9 cellular contexts compared by ENCODE assay signal in the genomic region with DNA sequence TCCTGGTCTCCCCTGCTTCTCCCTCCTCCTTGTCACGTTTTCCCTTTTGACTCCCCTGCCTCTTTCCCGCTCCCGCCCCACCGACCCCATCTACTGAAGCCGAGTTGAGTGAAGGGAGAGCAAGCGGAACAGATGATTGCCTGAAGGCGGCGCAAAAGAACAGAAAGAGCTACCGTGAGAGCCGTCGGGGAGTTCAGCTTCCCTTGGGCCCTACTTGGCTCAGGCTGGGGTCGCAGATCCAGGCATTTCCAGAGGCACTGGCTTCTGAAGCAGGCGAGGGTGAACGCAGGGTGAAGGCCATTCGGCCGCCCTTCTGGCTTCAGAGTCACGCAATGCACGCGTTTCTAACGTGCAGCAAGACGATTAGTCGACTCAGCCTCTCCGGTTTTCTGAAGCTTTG. TPM values are rescaled to one million over a fixed set of nuclear protein-coding genes. Genes with fewer than 3 reads are reported as not detected.
DNase-seq lines count a peak whose midpoint lies in the region; ATAC-seq, FAIRE-seq and TF ChIP-seq lines count a peak whose summit lies in the region.
"Not testable (repeated sequence)": the region's sequence is repeated elsewhere in the genome, so short reads cannot be mapped to it uniquely, and the experiment has no call there.
"Had no signal": no experiment of that assay in that cellular context is flagged by ENCODE, and none has a peak within 500 bp of the region (broad histone marks: within the 10 kb centered on the region; RNA-seq: fewer than 3 reads in every experiment).

No MANE protein-coding gene starts in this region.

- not testable (repeated sequence) for H3K4me2 ChIP-seq in endothelial cell of umbilical vein (ENCODE audit: insufficient read depth, low read length)

- intact Hi-C loops in endothelial cell of umbilical vein (cut with micrococcal nuclease): loop anchor here (1.0 kb wide), 1 partner anchor 14 kb away; no protein-coding TSS in a partner anchor

- POLR2A ChIA-PET in WTC11 (lab: Charles Lee): interaction anchor here (1.1 kb wide), 1 partner anchor 254 kb away, joined by 3 read pairs; no protein-coding TSS in a partner anchor
- POLR2A ChIA-PET in endothelial cell of umbilical vein (lab: Charles Lee): not testable (repeated sequence)

- H3K27me3 Mint-ChIP-seq in WTC11 (ENCODE audit: low read depth): peaks cover 52% of the 10 kb centered on the region
- peaks cover 60% of the 10 kb centered on the region for H3K27me3 Mint-ChIP-seq in neural crest cell (ENCODE audit: low read depth)

- H3K4me3 ChIP-seq in HUES48 (ENCODE audit: low read depth, low read length) (peak overlapping the region; percentile 46; the same call in 1 of the 2 replicates), iPS-20b (ENCODE audit: low read length) (peak overlapping the region; percentile 51; the same call in 1 of the 2 replicates)
- H3K4me3 ChIP-seq in endothelial cell of umbilical vein (replicated peaks in 1 of 3; ENCODE audit: insufficient read depth in 1 of 3, low read depth in 1 of 3, low read length in 3 of 3): not testable (repeated sequence)

- peak; percentile 8 for FAIRE-seq in endothelial cell of umbilical vein (lab: Jason Lieb, UNC)

- H2AFZ ChIP-seq in endothelial cell of umbilical vein (ENCODE audit: low read depth, low read length): not testable (repeated sequence)

- H3K36me3 ChIP-seq in ES-I3 (ENCODE audit: insufficient read depth, low read length); HUES48 (ENCODE audit: control insufficient read depth, insufficient read depth, low read length); endothelial cell of umbilical vein (ENCODE audit: control insufficient read depth in 2 of 2, extremely low read depth in 1 of 2, insufficient read depth in 2 of 2, low read length in 2 of 2); iPS-20b (ENCODE audit: insufficient read depth, low read depth, low read length): not testable (repeated sequence)

- not testable (repeated sequence) for H3K79me2 ChIP-seq in endothelial cell of umbilical vein (ENCODE audit: control insufficient read depth, insufficient read depth, low read length)

- not testable (repeated sequence) for TF ChIP-seq CTCF in WTC11 (IDR thresholded peaks at IDR 0.05); endothelial cell of umbilical vein (IDR thresholded peaks at IDR 0.05; ENCODE audit: extremely low read depth in 1 of 2, insufficient read depth in 1 of 2, low read depth in 1 of 2, low read length in 2 of 2); neural crest cell (conservative IDR thresholded peaks at IDR 0.05)

- TF ChIP-seq POLR2A in endothelial cell of umbilical vein (IDR thresholded peaks at IDR 0.05; ENCODE audit: low read depth, low read length): not testable (repeated sequence)

- H3K9me3 ChIP-seq in ES-I3 (ENCODE audit: control insufficient read depth, insufficient read depth, low read length); HUES48 (ENCODE audit: control insufficient read depth, insufficient read depth, low read length); endothelial cell of umbilical vein (replicated peaks; ENCODE audit: control insufficient read depth, insufficient read depth, low read length); iPS-20b (ENCODE audit: insufficient read depth, low read depth, low read length): not testable (repeated sequence)

- peak overlapping the region; percentile 37; the same call in 1 of the 2 replicates for H3K9ac ChIP-seq in ES-I3 (ENCODE audit: low read depth, low read length)
- H3K9ac ChIP-seq in HUES48 (ENCODE audit: low read depth, low read length); endothelial cell of umbilical vein (replicated peaks; ENCODE audit: extremely low read depth, insufficient read depth, low read length); iPS-20b (ENCODE audit: low read depth, low read length): not testable (repeated sequence)

- H3K27ac Mint-ChIP-seq in WTC11; neural crest cell (ENCODE audit: unreplicated experiment): not testable (repeated sequence)

- H3K36me3 Mint-ChIP-seq in WTC11; neural crest cell (ENCODE audit: low read depth): not testable (repeated sequence)

- not testable (repeated sequence) for H3K9me1 ChIP-seq in endothelial cell of umbilical vein (replicated peaks; ENCODE audit: control insufficient read depth, extremely low read depth, insufficient read depth, low read length)

- peaks cover 25% of the 10 kb centered on the region for H3K4me1 Mint-ChIP-seq in WTC11
- H3K4me1 Mint-ChIP-seq in neural crest cell: peaks cover 11% of the 10 kb centered on the region

- not testable (repeated sequence) for H3K4me1 ChIP-seq in ES-I3 (ENCODE audit: insufficient read depth, low read length); HUES48 (ENCODE audit: control insufficient read depth, insufficient read depth, low read length); endothelial cell of umbilical vein (ENCODE audit: control insufficient read depth, extremely low read depth, insufficient read depth, low read length); iPS-20b (ENCODE audit: insufficient read depth, low read length)

- H3K27me3 ChIP-seq in HUES48 (ENCODE audit: control insufficient read depth, insufficient read depth, low read length) (peaks cover 34% of the 10 kb centered on the region), endothelial cell of umbilical vein (ENCODE audit: control insufficient read depth in 2 of 2, insufficient read depth in 2 of 2, low read length in 2 of 2) (peaks cover 22 to 34% of the 10 kb centered on the region in 2 experiments), iPS-20b (ENCODE audit: insufficient read depth, low read length) (peaks cover 37% of the 10 kb centered on the region)

- H3K4me3 Mint-ChIP-seq in WTC11: peak overlapping the region; percentile 55
- peak overlapping the region; percentile 57 for H3K4me3 Mint-ChIP-seq in neural crest cell

- BruUV-seq in endothelial cell of umbilical vein (replicated peaks; lab: Mats Ljungman, UMichigan): not testable (repeated sequence)

- not testable (repeated sequence) for ATAC-seq in WTC11

- H3K9me3 Mint-ChIP-seq in WTC11, neural crest cell: not testable (repeated sequence)

- not testable (repeated sequence) for H4K20me1 ChIP-seq in endothelial cell of umbilical vein (replicated peaks; ENCODE audit: control insufficient read depth, extremely low read depth, insufficient read depth, low read length)

- CTCF ChIA-PET in WTC11 (lab: Charles Lee) (interaction anchor here (0.6 to 1.8 kb wide), 4 partner anchors 14 to 254 kb away, joined by 3 to 13 read pairs (median 6); no protein-coding TSS in a partner anchor), endothelial cell of umbilical vein (lab: Charles Lee) (interaction anchor here (1.3 kb wide), 1 partner anchor 8 kb away, joined by 3 read pairs; no protein-coding TSS in a partner anchor)

- DNase-seq in WTC11 (ENCODE audit: low spot score); endothelial cell of umbilical vein (ENCODE audit: low read depth, low spot score); neural crest cell (ENCODE audit: low read depth, low spot score): not testable (repeated sequence)

- dilution Hi-C loops in endothelial cell of umbilical vein (cut with MboI; ENCODE audit: extremely low pct_ligation_motif_present, low sequenced_read_pairs): not testable (repeated sequence)

- not testable (repeated sequence) for H3K27ac ChIP-seq in HUES48 (ENCODE audit: low read depth, low read length); endothelial cell of umbilical vein (ENCODE audit: insufficient read depth, low read depth, low read length); iPS-20b (ENCODE audit: low read length)

RNA-seq across cellular contexts. Expression of gene RNU1-2, which starts 20.8 kb away (rescaled TPM):
- total RNA-seq in WTC11 (2021) (1,028 to 1,267 TPM (median 1,197 TPM) in 3 replicates), endothelial cell of umbilical vein (1,319 and 2,019 TPM in 2 replicates), neural crest cell (2,478 and 3,042 TPM in 2 replicates)
- under 0.01 and 206 TPM in 2 replicates for polyA plus RNA-seq in endothelial cell of umbilical vein
- under 0.01 TPM in 1 of 2 replicates, not detected in the other for polyA plus RNA-seq in endothelial cell of umbilical vein (2011; cell fraction: cytosol; rRNA removed)
- polyA plus RNA-seq in endothelial cell of umbilical vein (2011; cell fraction: nucleus; rRNA removed): under 0.01 TPM in 2 replicates
- 123 TPM in 1 of 2 replicates, not detected in the other for polyA plus RNA-seq in endothelial cell of umbilical vein (2012)
- 9,566 and 13,963 TPM in 2 replicates for polyA minus RNA-seq in endothelial cell of umbilical vein
- 46,668 TPM for polyA minus RNA-seq in endothelial cell of umbilical vein (2011; cell fraction: cytosol; rRNA and poly(A)+ RNA removed)
- 60,677 and 87,675 TPM in 2 replicates for polyA minus RNA-seq in endothelial cell of umbilical vein (2011; cell fraction: nucleus; rRNA and poly(A)+ RNA removed)
- total RNA-seq: H4 had no signal
- polyA plus RNA-seq: CD14-positive monocyte; CD4-positive, alpha-beta memory T cell had no signal

RNA-seq across cellular contexts. Expression of gene CROCC, which starts 46.8 kb away (rescaled TPM):
- 73.8 to 75.6 TPM (median 73.9 TPM) in 3 replicates for total RNA-seq in WTC11 (2021)
- total RNA-seq in endothelial cell of umbilical vein: 27.0 and 35.5 TPM in 2 replicates
- 18.2 and 18.3 TPM in 2 replicates for polyA plus RNA-seq in endothelial cell of umbilical vein
- 7.7 and 13.1 TPM in 2 replicates for polyA plus RNA-seq in endothelial cell of umbilical vein (2011; cell fraction: cytosol; rRNA removed)
- polyA plus RNA-seq in endothelial cell of umbilical vein (2011; cell fraction: nucleus; rRNA removed): 109 and 119 TPM in 2 replicates
- 9.1 and 12.6 TPM in 2 replicates for polyA plus RNA-seq in endothelial cell of umbilical vein (2012)
- 17.1 and 22.0 TPM in 2 replicates for polyA minus RNA-seq in endothelial cell of umbilical vein
- polyA minus RNA-seq in endothelial cell of umbilical vein (2011; cell fraction: cytosol; rRNA and poly(A)+ RNA removed): 4.6 TPM
- 17.1 and 25.7 TPM in 2 replicates for polyA minus RNA-seq in endothelial cell of umbilical vein (2011; cell fraction: nucleus; rRNA and poly(A)+ RNA removed)
- total RNA-seq in neural crest cell: 52.6 and 54.1 TPM in 2 replicates
